In genomic region chr10:4992564-4992963, GRCh38 we compare ENCODE assay signal across 1 cellular context. TPM values are rescaled to one million over a fixed set of nuclear protein-coding genes. Genes with fewer than 3 reads are reported as not detected.
"Had no signal": no experiment of that assay in that cellular context is flagged by ENCODE, and none has a peak within 500 bp of the region (broad histone marks: within the 10 kb centered on the region; RNA-seq: fewer than 3 reads in every experiment).

No MANE protein-coding gene starts in this region.

RNA-seq across cellular contexts. Expression of gene AKR1C2, which starts 11.1 kb away (rescaled TPM):
- polyA plus RNA-seq: naive thymus-derived CD8-positive, alpha-beta T cell had no signal
